Comparison of ENCODE assay signal across 21 cellular contexts in the genomic region with DNA sequence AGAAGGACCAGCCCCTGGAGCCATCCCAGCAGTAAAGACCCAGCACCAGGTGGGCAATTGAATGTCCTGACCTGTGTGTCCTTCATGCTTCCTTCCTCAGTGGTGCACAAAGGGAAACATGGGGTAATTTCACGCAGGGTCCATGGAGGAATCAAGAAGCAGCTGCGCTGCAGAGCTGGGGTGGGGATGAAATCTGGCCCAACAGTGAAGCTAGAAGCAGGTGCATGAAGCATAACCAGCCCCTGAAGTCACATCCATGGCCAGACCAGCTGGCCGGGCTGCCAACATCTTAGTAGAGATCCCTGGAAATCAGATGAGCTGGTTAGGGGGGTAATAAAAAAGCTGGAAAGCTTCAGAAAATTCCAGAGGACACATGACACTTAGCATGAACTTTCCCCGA.
"Had no signal": no experiment of that assay in that cellular context is flagged by ENCODE, and none has a peak within 500 bp of the region (broad histone marks: within the 10 kb centered on the region; RNA-seq: fewer than 3 reads in every experiment).

No MANE protein-coding gene starts in this region.

- ATAC-seq: foreskin keratinocyte, gastroesophageal sphincter, left lung had no signal

- H3K4me3 ChIP-seq: coronary artery, dorsolateral prefrontal cortex, esophagus muscularis mucosa, gastroesophageal sphincter, heart left ventricle, hepatocyte, left lung, lung had no signal

- H3K27me3 Mint-ChIP-seq: memory B cell had no signal

- H3K36me3 ChIP-seq: esophagus muscularis mucosa, gastroesophageal sphincter, heart left ventricle, left lung had no signal

- H3K4me1 Mint-ChIP-seq: immature natural killer cell, memory B cell, mesothelial cell of epicardium had no signal

- H3K4me1 ChIP-seq: foreskin keratinocyte, left lung had no signal

- H3K27ac ChIP-seq: coronary artery, esophagus muscularis mucosa, foreskin keratinocyte, gastroesophageal sphincter, heart left ventricle, hepatocyte, left lung had no signal

- DNase-seq: dermis blood vessel endothelial cell; dorsolateral prefrontal cortex; effector CD4-positive, alpha-beta T cell; effector memory CD4-positive, alpha-beta T cell; foreskin keratinocyte; immature natural killer cell; islet precursor cell; kidney; kidney glomerular epithelial cell; left lung; left ventricle myocardium superior; mammary epithelial cell; mesendoderm had no signal

- H3K36me3 Mint-ChIP-seq: immature natural killer cell, memory B cell, mesothelial cell of epicardium had no signal

- H3K27me3 ChIP-seq: esophagus muscularis mucosa, foreskin keratinocyte, gastroesophageal sphincter, heart left ventricle, hepatocyte, left lung had no signal

- H3K4me3 Mint-ChIP-seq: immature natural killer cell, memory B cell, mesothelial cell of epicardium had no signal

- H3K27ac Mint-ChIP-seq: immature natural killer cell, memory B cell, mesothelial cell of epicardium had no signal
